Comparison of ENCODE assay signal across 19 cellular contexts in the genomic region with DNA sequence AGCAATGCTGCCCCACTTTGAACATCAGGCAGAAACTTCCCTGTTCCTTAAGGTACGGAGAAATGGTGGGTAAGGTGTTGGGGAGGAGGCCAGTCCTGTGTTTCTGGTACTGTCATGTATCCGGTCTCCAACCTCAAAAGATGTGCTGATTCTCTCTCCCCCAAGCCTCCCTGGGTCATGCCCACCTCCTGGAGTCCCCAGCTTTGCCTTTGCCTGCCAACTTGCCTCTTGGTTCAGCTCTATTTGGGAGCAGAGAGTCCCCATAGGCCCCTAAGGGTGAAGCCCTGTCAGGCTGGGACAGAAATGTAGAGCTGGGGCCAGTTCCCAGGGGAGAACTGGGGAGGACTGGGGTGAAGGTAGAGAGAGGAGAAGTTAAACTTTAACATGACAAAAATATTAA. TPM values are rescaled to one million over a fixed set of nuclear protein-coding genes. Genes with fewer than 3 reads are reported as not detected.
DNase-seq lines count a peak whose midpoint lies in the region; ATAC-seq, FAIRE-seq and TF ChIP-seq lines count a peak whose summit lies in the region.
"Had no signal": no experiment of that assay in that cellular context is flagged by ENCODE, and none has a peak within 500 bp of the region (broad histone marks: within the 10 kb centered on the region; RNA-seq: fewer than 3 reads in every experiment).

No MANE protein-coding gene starts in this region.

- TF ChIP-seq CTCF in neural progenitor cell (IDR thresholded peaks at IDR 0.05) = no peak

- H3K27me3 ChIP-seq in BLaER1 (peaks cover 26% of the 10 kb centered on the region), neural progenitor cell (peaks cover 74% of the 10 kb centered on the region)

- H3K9ac ChIP-seq in BLaER1 = no peak overlapping the region
- no peak overlapping the region for H3K9ac ChIP-seq in neural progenitor cell
- H3K9ac ChIP-seq: GM23248, KMS-11 had no signal

- ATAC-seq in GM21515 (IDR thresholded peaks at IDR 0.05; ENCODE audit: unreplicated experiment) = no peak

- H3K4me1 Mint-ChIP-seq in neural progenitor cell = peaks cover 12% of the 10 kb centered on the region

- H3K79me2 ChIP-seq in neural progenitor cell (ENCODE audit: low read depth) = no peaks in the 10 kb centered on the region

- H3K27ac ChIP-seq in BLaER1 (no peak overlapping the region), neural progenitor cell (no peak overlapping the region)
- H3K27ac ChIP-seq: GM23248, KMS-11, Peyer's patch, thyroid gland had no signal

- no peak overlapping the region for H3K27ac Mint-ChIP-seq in neural progenitor cell
- H3K27ac Mint-ChIP-seq: activated CD4-positive, alpha-beta T cell treated with anti-CD3 and anti-CD28 coated beads, Interleukin-2, amount 10 ng/mL, durations not matched to agents 7 days and 5 days; activated T-helper 2 cell treated with anti-CD3 and anti-CD28 coated beads, Interferon-gamma antibody, Interleukin-2, Interleukin-4, amounts not matched to agents 10 μg/mL and 5 μg/mL and 100 μg/mL, durations not matched to agents 14 hours and 24 hours and 36 hours had no signal

- H3K4me1 ChIP-seq in BLaER1 (peaks cover 67% of the 10 kb centered on the region), neural progenitor cell (peaks cover 6% of the 10 kb centered on the region)

- no peak for TF ChIP-seq POLR2A in GM12892 (IDR thresholded peaks at IDR 0.05; ENCODE audit: low read depth, low read length)

- H2AFZ ChIP-seq in neural progenitor cell (replicated peaks) = no peak overlapping the region
- H2AFZ ChIP-seq: GM23248 had no signal

- peaks cover 3% of the 10 kb centered on the region for H3K9me3 Mint-ChIP-seq in neural progenitor cell
- H3K9me3 Mint-ChIP-seq: activated CD4-positive, alpha-beta T cell treated with anti-CD3 and anti-CD28 coated beads, Interleukin-2, amount 10 ng/mL, durations not matched to agents 7 days and 5 days; activated T-helper 2 cell treated with anti-CD3 and anti-CD28 coated beads, Interferon-gamma antibody, Interleukin-2, Interleukin-4, amounts not matched to agents 10 μg/mL and 5 μg/mL and 100 μg/mL, durations not matched to agents 14 hours and 24 hours and 36 hours had no signal

- H3K36me3 ChIP-seq in BLaER1 (no peaks in the 10 kb centered on the region), neural progenitor cell (no peaks in the 10 kb centered on the region)
- H3K36me3 ChIP-seq: Peyer's patch, thyroid gland had no signal

- H3K4me3 ChIP-seq in BLaER1 (no peak overlapping the region), neural progenitor cell (no peak overlapping the region)
- H3K4me3 ChIP-seq: GM23248, Peyer's patch, thyroid gland had no signal

- H3K9me3 ChIP-seq in BLaER1 (no peaks in the 10 kb centered on the region), neural progenitor cell (ENCODE audit: low read depth) (no peaks in the 10 kb centered on the region)
- H3K9me3 ChIP-seq: Peyer's patch, thyroid gland had no signal

- H4K20me1 ChIP-seq in BLaER1 (no peaks in the 10 kb centered on the region), neural progenitor cell (ENCODE audit: low read depth) (peaks cover 12% of the 10 kb centered on the region)

- peaks cover 51% of the 10 kb centered on the region for H3K27me3 Mint-ChIP-seq in neural progenitor cell (ENCODE audit: insufficient read depth, low read depth)

- no peaks in the 10 kb centered on the region for H3K36me3 Mint-ChIP-seq in neural progenitor cell

- DNase-seq in GM12892 (ENCODE audit: insufficient read length) (peak; percentile 8), neural progenitor cell (ENCODE audit: low spot score) (no peak), NCI-H1694 treated with DMSO at 0.1 percent for 48 hours (lab: John Stamatoyannopoulos, UW) (no peak)
- peak; percentile 1 for DNase-seq in activated naive CD4-positive, alpha-beta T cell treated with anti-CD3 and anti-CD28 coated beads, Interleukin-2, amount 50 U/mL, for 16 hours
- DNase-seq in stimulated activated naive CD4-positive, alpha-beta T cell (lab: John Stamatoyannopoulos, UW) = no peak
- DNase-seq: activated CD4-positive, alpha-beta T cell treated with anti-CD3 and anti-CD28 coated beads, Interleukin-2, amount 10 ng/mL, durations not matched to agents 7 days and 5 days; COR-L47; GM23248; NCI-H1930; NCI-H226; thyroid gland had no signal

- no peak for FAIRE-seq in GM12892 (lab: Jason Lieb, UNC)
- FAIRE-seq: endometrium, TTC549 had no signal

- H3F3A ChIP-seq in neural progenitor cell (ENCODE audit: low read depth) = no peaks in the 10 kb centered on the region

- peak overlapping the region; percentile 41 for H3K4me3 Mint-ChIP-seq in neural progenitor cell
- H3K4me3 Mint-ChIP-seq: activated CD4-positive, alpha-beta T cell treated with anti-CD3 and anti-CD28 coated beads, Interleukin-2, amount 10 ng/mL, durations not matched to agents 7 days and 5 days had no signal

- H3K4me2 ChIP-seq in BLaER1 (peak overlapping the region; percentile 42; the same call in 1 of the 2 replicates), neural progenitor cell (no peak overlapping the region)
- H3K4me2 ChIP-seq: KMS-11 had no signal

RNA-seq across cellular contexts. Expression of a gene that starts 1.6 kb away (rescaled TPM):
- polyA plus RNA-seq in GM12892 (2012; ENCODE audit: missing spikeins) = not detected
- 0.12 TPM in 1 of 2 replicates, not detected in the other for total RNA-seq in neural progenitor cell (ENCODE audit: low replicate concordance)
- total RNA-seq: GM23248, HT1080 had no signal
- polyA plus RNA-seq: GM23248 had no signal

RNA-seq across cellular contexts. Expression of a gene that starts 37.4 kb away (rescaled TPM):
- polyA plus RNA-seq in GM12892 (2012; ENCODE audit: missing spikeins) = 0.59 TPM
- total RNA-seq in neural progenitor cell (ENCODE audit: low replicate concordance) = 3.0 and 21.6 TPM in 2 replicates

Comparison
In these comparisons a context has a peak if more than half of its experiments do, and no peak if none do; other contexts are left out.
1. DNase-seq: peak in GM12892 (single experiment) and activated naive CD4-positive, alpha-beta T cell treated with anti-CD3 and anti-CD28 coated beads, Interleukin-2, amount 50 U/mL, for 16 hours (single experiment); none in neural progenitor cell (single experiment), stimulated activated naive CD4-positive, alpha-beta T cell (0 of 6) and NCI-H1694 treated with DMSO at 0.1 percent for 48 hours (single experiment).